ENCODE assay signal across 14 cellular contexts in genomic region chr12:67854351-67854750, GRCh38.
A peak's percentile ranks its signal among the peaks of the same experiment; 100 is the strongest.
DNase-seq lines count a peak whose midpoint lies in the region; ATAC-seq and FAIRE-seq lines count a peak whose summit lies in the region.
"Had no signal": no experiment of that assay in that cellular context is flagged by ENCODE, and none has a peak within 500 bp of the region (broad histone marks: within the 10 kb centered on the region; RNA-seq: fewer than 3 reads in every experiment).

No MANE protein-coding gene starts in this region.

- no peak overlapping the region for H2AFZ ChIP-seq in mesenchymal stem cell (ENCODE audit: low read depth, low read length)
- H2AFZ ChIP-seq: GM23338 had no signal

- no peak overlapping the region for H4K8ac ChIP-seq in mesenchymal stem cell (ENCODE audit: low read length)

- H2BK12ac ChIP-seq in mesenchymal stem cell (ENCODE audit: low read length in 2 of 2): no peak overlapping the region

- H3K9me3 ChIP-seq in mesenchymal stem cell (ENCODE audit: control insufficient read depth, low read length) (no peaks in the 10 kb centered on the region), small intestine (ENCODE audit: control insufficient read depth, low read depth) (no peaks in the 10 kb centered on the region)

- H3K4me2 ChIP-seq in mesenchymal stem cell (ENCODE audit: low read length, poor library complexity, severe bottlenecking): no peak overlapping the region
- H3K4me2 ChIP-seq: BLaER1, GM23338 had no signal

- no CpG with 5 or more reads among the region's 1 CpG for WGBS in mesenchymal stem cell
- 40 to 60% (median 47%) methylated on average over 1 of the region's 1 CpG for WGBS in small intestine, 3 donors

- DNase-seq in EH (ENCODE audit: low read depth) (peak; percentile 23), amniotic epithelial cell (ENCODE audit: low read depth) (peak; percentile 82), mesenchymal stem cell (peak; percentile 16), small intestine (peak; percentile 11), A172 (ENCODE audit: low spot score) (no peak), COR-L47 (lab: John Stamatoyannopoulos, UW) (no peak)
- DNase-seq: AML-193; CD8-positive, alpha-beta memory T cell; DMS53; H7 had no signal

- H3K79me1 ChIP-seq in mesenchymal stem cell (replicated peaks; ENCODE audit: low read length, poor library complexity, severe bottlenecking): no peaks in the 10 kb centered on the region

- H4K91ac ChIP-seq in mesenchymal stem cell (ENCODE audit: low read length): no peak overlapping the region

- no peak overlapping the region for H3K23ac ChIP-seq in mesenchymal stem cell (ENCODE audit: low read length in 2 of 2)

- H3K27ac ChIP-seq in mesenchymal stem cell (ENCODE audit: low read length, poor library complexity, severe bottlenecking): no peak overlapping the region
- H3K27ac ChIP-seq in small intestine (ENCODE audit: low read depth in 1 of 2, low read length in 1 of 2): no peak overlapping the region
- H3K27ac ChIP-seq: 22Rv1, BLaER1 had no signal

- H3K9ac ChIP-seq in mesenchymal stem cell (ENCODE audit: low read length): no peak overlapping the region
- H3K9ac ChIP-seq: BLaER1 had no signal

- H3K36me3 ChIP-seq in mesenchymal stem cell (ENCODE audit: control insufficient read depth in 1 of 2, insufficient read depth in 2 of 2, low read depth in 1 of 2, low read length in 2 of 2) (no peaks in the 10 kb centered on the region), small intestine (ENCODE audit: control insufficient read depth in 2 of 2, insufficient read depth in 2 of 2, low read length in 2 of 2) (no peaks in the 10 kb centered on the region)
- H3K36me3 ChIP-seq: BLaER1 had no signal

- ATAC-seq in GM18511 (IDR thresholded peaks at IDR 0.05; ENCODE audit: unreplicated experiment): no peak
- ATAC-seq: GM23338 had no signal

- H3K27me3 ChIP-seq in mesenchymal stem cell (ENCODE audit: control insufficient read depth in 1 of 2, insufficient read depth in 1 of 2, low read length in 2 of 2): no peaks in the 10 kb centered on the region
- H3K27me3 ChIP-seq in small intestine (ENCODE audit: control insufficient read depth in 2 of 2, insufficient read depth in 2 of 2, low read length in 2 of 2): no peaks in the 10 kb centered on the region
- H3K27me3 ChIP-seq: BLaER1 had no signal

- no peak overlapping the region for H3K18ac ChIP-seq in mesenchymal stem cell (ENCODE audit: low read depth in 1 of 2, low read length in 2 of 2)

- no peak overlapping the region for H2BK15ac ChIP-seq in mesenchymal stem cell (ENCODE audit: low read depth, poor library complexity, severe bottlenecking)

- no peak overlapping the region for H3K14ac ChIP-seq in mesenchymal stem cell (ENCODE audit: low read length in 2 of 2)

- no peak overlapping the region for H3K4me3 ChIP-seq in mesenchymal stem cell (ENCODE audit: insufficient read depth in 1 of 2, low read depth in 1 of 2, low read length in 2 of 2)
- no peak overlapping the region for H3K4me3 ChIP-seq in small intestine (ENCODE audit: low read depth in 1 of 2, low read length in 2 of 2)
- H3K4me3 ChIP-seq: BLaER1, GM23338 had no signal

- H2BK5ac ChIP-seq in mesenchymal stem cell (ENCODE audit: low read depth, low read length, poor library complexity, severe bottlenecking): no peak overlapping the region

- no peak overlapping the region for H3K4ac ChIP-seq in mesenchymal stem cell (ENCODE audit: low read depth in 1 of 2, low read length in 2 of 2)

- no peak overlapping the region for H2BK120ac ChIP-seq in mesenchymal stem cell (ENCODE audit: low read depth, low read length)

- H2AK5ac ChIP-seq in mesenchymal stem cell (ENCODE audit: low read length, severe bottlenecking): no peak overlapping the region

- H3K4me1 ChIP-seq in mesenchymal stem cell (ENCODE audit: control insufficient read depth, insufficient read depth, low read depth, low read length) (no peaks in the 10 kb centered on the region), small intestine (ENCODE audit: control insufficient read depth in 2 of 2, insufficient read depth in 1 of 2, low read depth in 1 of 2, low read length in 1 of 2) (no peaks in the 10 kb centered on the region)
- H3K4me1 ChIP-seq: BLaER1 had no signal

- FAIRE-seq in small intestine (lab: Jason Lieb, UNC): no peak

Comparison
In these comparisons a context has a peak if more than half of its experiments do, and no peak if none do; other contexts are left out.
1. DNase-seq: peak in EH (single experiment), amniotic epithelial cell (single experiment), mesenchymal stem cell (single experiment) and small intestine (single experiment); none in A172 (single experiment) and COR-L47 (single experiment).